15 cellular contexts compared by ENCODE assay signal in the genomic region with DNA sequence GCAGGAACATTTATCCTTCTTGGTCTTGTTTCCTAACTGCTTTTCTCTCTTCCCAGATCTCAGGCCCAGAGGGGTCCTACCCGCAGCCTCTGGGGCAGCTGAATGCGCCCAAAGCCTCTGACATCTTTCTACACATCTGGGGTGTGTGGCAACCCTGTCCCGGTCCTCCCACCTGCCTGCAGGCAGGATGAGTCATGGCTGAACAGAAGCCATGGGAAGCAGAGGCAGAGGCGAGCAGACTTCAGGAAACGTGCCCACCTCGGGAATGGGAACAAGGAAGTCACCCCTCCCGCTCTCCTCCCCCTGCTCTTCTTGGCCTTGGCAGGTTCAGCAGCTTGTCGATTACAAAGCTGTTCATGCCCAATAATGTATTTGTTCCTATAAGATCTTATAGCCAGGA. TPM values are rescaled to one million over a fixed set of nuclear protein-coding genes. Genes with fewer than 3 reads are reported as not detected.
DNase-seq lines count a peak whose midpoint lies in the region; ATAC-seq, FAIRE-seq and TF ChIP-seq lines count a peak whose summit lies in the region.
"Had no signal": no experiment of that assay in that cellular context is flagged by ENCODE, and none has a peak within 500 bp of the region (broad histone marks: within the 10 kb centered on the region; RNA-seq: fewer than 3 reads in every experiment).

No MANE protein-coding gene starts in this region.

- H3K27me3 ChIP-seq in mesenchymal stem cell (ENCODE audit: control insufficient read depth in 1 of 2, insufficient read depth in 1 of 2, low read length in 2 of 2) (peaks cover 5 to 15% of the 10 kb centered on the region in 2 experiments), brain microvascular endothelial cell (replicated peaks) (no peaks in the 10 kb centered on the region)

- no peak overlapping the region for H3K4me2 ChIP-seq in mesenchymal stem cell (ENCODE audit: low read length, poor library complexity, severe bottlenecking)
- H3K4me2 ChIP-seq: KMS-11 had no signal

- ATAC-seq in HG03097 (IDR thresholded peaks at IDR 0.05; ENCODE audit: low FRiP score, unreplicated experiment): no peak
- ATAC-seq: activated CD4-positive, alpha-beta T cell treated with anti-CD3 and anti-CD28 coated beads for 36 hours had no signal

- H4K91ac ChIP-seq in mesenchymal stem cell (ENCODE audit: low read length): no peak overlapping the region

- POLR2A ChIA-PET in MCF 10A (lab: Yijun Ruan, JAX): interaction anchor here (0.6 to 1.2 kb wide), 2 partner anchors 9 to 37 kb away, joined by 4 read pairs; no protein-coding TSS in a partner anchor

- no peak overlapping the region for H3K4me3 Mint-ChIP-seq in MCF 10A (ENCODE audit: unreplicated experiment)
- no peak overlapping the region for H3K4me3 Mint-ChIP-seq in activated T-helper 2 cell treated with anti-CD3 and anti-CD28 coated beads, Interferon-gamma antibody, Interleukin-2, Interleukin-4, amounts not matched to agents 10 μg/mL and 5 μg/mL and 100 μg/mL, durations not matched to agents 14 hours and 24 hours and 36 hours (ENCODE audit: low read depth)
- H3K4me3 Mint-ChIP-seq: activated CD4-positive, alpha-beta T cell treated with anti-CD3 and anti-CD28 coated beads for 36 hours; CD8-positive, alpha-beta memory T cell had no signal

- no peaks in the 10 kb centered on the region for H3K79me1 ChIP-seq in mesenchymal stem cell (replicated peaks; ENCODE audit: low read length, poor library complexity, severe bottlenecking)

- no peaks in the 10 kb centered on the region for H3K9me3 ChIP-seq in mesenchymal stem cell (ENCODE audit: control insufficient read depth, low read length)

- no peak overlapping the region for H2BK5ac ChIP-seq in mesenchymal stem cell (ENCODE audit: low read depth, low read length, poor library complexity, severe bottlenecking)

- H3K4me3 ChIP-seq in mesenchymal stem cell (ENCODE audit: insufficient read depth in 1 of 2, low read depth in 1 of 2, low read length in 2 of 2): no peak overlapping the region
- H3K4me3 ChIP-seq in brain microvascular endothelial cell (ENCODE audit: low read depth, low read length): no peak overlapping the region

- H2BK12ac ChIP-seq in mesenchymal stem cell (ENCODE audit: low read length in 2 of 2): no peak overlapping the region

- no peaks in the 10 kb centered on the region for H3K27me3 Mint-ChIP-seq in MCF 10A (ENCODE audit: insufficient read depth, unreplicated experiment)
- peaks cover 9% of the 10 kb centered on the region for H3K27me3 Mint-ChIP-seq in activated T-helper 2 cell treated with anti-CD3 and anti-CD28 coated beads, Interferon-gamma antibody, Interleukin-2, Interleukin-4, amounts not matched to agents 10 μg/mL and 5 μg/mL and 100 μg/mL, durations not matched to agents 14 hours and 24 hours and 36 hours (ENCODE audit: low read depth)

- H4K8ac ChIP-seq in mesenchymal stem cell (ENCODE audit: low read length): no peak overlapping the region

- no peak overlapping the region for H3K4ac ChIP-seq in mesenchymal stem cell (ENCODE audit: low read depth in 1 of 2, low read length in 2 of 2)

- peaks cover 4% of the 10 kb centered on the region for H3K4me1 ChIP-seq in mesenchymal stem cell (ENCODE audit: control insufficient read depth, insufficient read depth, low read depth, low read length)

- no peak for FAIRE-seq in HTR-8/SVneo (lab: Jason Lieb, UNC)

- peaks cover 15% of the 10 kb centered on the region for H3K4me1 Mint-ChIP-seq in MCF 10A (ENCODE audit: insufficient read depth, unreplicated experiment)
- H3K4me1 Mint-ChIP-seq in activated T-helper 2 cell treated with anti-CD3 and anti-CD28 coated beads, Interferon-gamma antibody, Interleukin-2, Interleukin-4, amounts not matched to agents 10 μg/mL and 5 μg/mL and 100 μg/mL, durations not matched to agents 14 hours and 24 hours and 36 hours (ENCODE audit: low read depth): no peaks in the 10 kb centered on the region
- H3K4me1 Mint-ChIP-seq: activated CD4-positive, alpha-beta T cell treated with anti-CD3 and anti-CD28 coated beads for 36 hours; CD8-positive, alpha-beta memory T cell had no signal

- WGBS in mesenchymal stem cell: 42% methylated on average over 7 of the region's 8 CpGs

- CTCF ChIA-PET in MCF 10A (lab: Yijun Ruan, JAX): interaction anchor here (0.6 to 1.7 kb wide), 11 partner anchors 9 to 968 kb away, joined by 3 to 7 read pairs (median 3); no protein-coding TSS in a partner anchor

- H3K18ac ChIP-seq in mesenchymal stem cell (ENCODE audit: low read depth in 1 of 2, low read length in 2 of 2): no peak overlapping the region

- H3K36me3 ChIP-seq in mesenchymal stem cell (ENCODE audit: control insufficient read depth in 1 of 2, insufficient read depth in 2 of 2, low read depth in 1 of 2, low read length in 2 of 2) (no peaks in the 10 kb centered on the region), brain microvascular endothelial cell (replicated peaks) (no peaks in the 10 kb centered on the region)

- no peak overlapping the region for H2AK5ac ChIP-seq in mesenchymal stem cell (ENCODE audit: low read length, severe bottlenecking)

- peaks cover 9% of the 10 kb centered on the region for H3K9me3 Mint-ChIP-seq in MCF 10A (ENCODE audit: unreplicated experiment)
- H3K9me3 Mint-ChIP-seq in activated T-helper 2 cell treated with anti-CD3 and anti-CD28 coated beads, Interferon-gamma antibody, Interleukin-2, Interleukin-4, amounts not matched to agents 10 μg/mL and 5 μg/mL and 100 μg/mL, durations not matched to agents 14 hours and 24 hours and 36 hours: no peaks in the 10 kb centered on the region

- no peak overlapping the region for H3K23ac ChIP-seq in mesenchymal stem cell (ENCODE audit: low read length in 2 of 2)

- in situ Hi-C loops in brain microvascular endothelial cell (cut with HindIII; ENCODE audit: low pct_ligation_motif_present, low sequenced_read_pairs): no loop called here

- DNase-seq in DMS53 (lab: John Stamatoyannopoulos, UW) (peak; percentile 70), HTR-8/SVneo (ENCODE audit: insufficient read length, low spot score) (peak; percentile 44), MCF 10A (ENCODE audit: unreplicated experiment) (peak; percentile 95), mesenchymal stem cell (peak; percentile 72), brain microvascular endothelial cell (no peak), Kasumi-1 (lab: John Stamatoyannopoulos, UW) (no peak)
- DNase-seq in activated T-helper 2 cell treated with anti-CD3 and anti-CD28 coated beads, Interferon-gamma antibody, Interleukin-2, Interleukin-4, amounts not matched to agents 10 μg/mL and 5 μg/mL and 100 μg/mL, durations not matched to agents 14 hours and 24 hours and 36 hours (ENCODE audit: low spot score): no peak
- DNase-seq: activated CD4-positive, alpha-beta T cell treated with anti-CD3 and anti-CD28 coated beads for 36 hours; CD8-positive, alpha-beta memory T cell; H7; left cardiac atrium; NCI-H446 treated with DMSO at 0.1 percent for 48 hours had no signal

- TF ChIP-seq CTCF in MCF 10A (IDR thresholded peaks at IDR 0.05; ENCODE audit: unreplicated experiment): no peak
- no peak for TF ChIP-seq CTCF in brain microvascular endothelial cell (IDR thresholded peaks at IDR 0.05; ENCODE audit: low read depth, low read length, missing control alignments)

- H2BK15ac ChIP-seq in mesenchymal stem cell (ENCODE audit: low read depth, poor library complexity, severe bottlenecking): no peak overlapping the region

- H3K14ac ChIP-seq in mesenchymal stem cell (ENCODE audit: low read length in 2 of 2): no peak overlapping the region

- no peak overlapping the region for H3K27ac Mint-ChIP-seq in MCF 10A (ENCODE audit: low read depth, unreplicated experiment)
- H3K27ac Mint-ChIP-seq in activated T-helper 2 cell treated with anti-CD3 and anti-CD28 coated beads, Interferon-gamma antibody, Interleukin-2, Interleukin-4, amounts not matched to agents 10 μg/mL and 5 μg/mL and 100 μg/mL, durations not matched to agents 14 hours and 24 hours and 36 hours: no peak overlapping the region
- H3K27ac Mint-ChIP-seq: activated CD4-positive, alpha-beta T cell treated with anti-CD3 and anti-CD28 coated beads for 36 hours; CD8-positive, alpha-beta memory T cell had no signal

- no peak overlapping the region for H3K9ac ChIP-seq in mesenchymal stem cell (ENCODE audit: low read length)
- H3K9ac ChIP-seq: KMS-11 had no signal

- no TSS peak for BruUV-seq in MCF 10A (replicated peaks; lab: Mats Ljungman, UMichigan)

- H3K27ac ChIP-seq in mesenchymal stem cell (ENCODE audit: low read length, poor library complexity, severe bottlenecking) (no peak overlapping the region), brain microvascular endothelial cell (no peak overlapping the region)
- H3K27ac ChIP-seq: KMS-11 had no signal

- no peak overlapping the region for H2BK120ac ChIP-seq in mesenchymal stem cell (ENCODE audit: low read depth, low read length)

- H2AFZ ChIP-seq in mesenchymal stem cell (ENCODE audit: low read depth, low read length): no peak overlapping the region

- H3K36me3 Mint-ChIP-seq in MCF 10A (ENCODE audit: insufficient read depth, unreplicated experiment): no peaks in the 10 kb centered on the region
- no peaks in the 10 kb centered on the region for H3K36me3 Mint-ChIP-seq in activated T-helper 2 cell treated with anti-CD3 and anti-CD28 coated beads, Interferon-gamma antibody, Interleukin-2, Interleukin-4, amounts not matched to agents 10 μg/mL and 5 μg/mL and 100 μg/mL, durations not matched to agents 14 hours and 24 hours and 36 hours (ENCODE audit: low read depth)
- H3K36me3 Mint-ChIP-seq: CD8-positive, alpha-beta memory T cell had no signal

- intact Hi-C loops in MCF 10A (cut with micrococcal nuclease): loop anchor here (2.0 to 5.0 kb wide), 2 partner anchors 68 to 221 kb away; no protein-coding TSS in a partner anchor
- intact Hi-C loops in activated T-helper 2 cell treated with anti-CD3 and anti-CD28 coated beads, Interferon-gamma antibody, Interleukin-2, Interleukin-4, amounts not matched to agents 10 μg/mL and 5 μg/mL and 100 μg/mL, durations not matched to agents 14 hours and 24 hours and 36 hours (cut with micrococcal nuclease): no loop called here

RNA-seq across cellular contexts. Expression of gene KCNF1, which starts 10.6 kb away (rescaled TPM):
- not detected in 2 replicates for total RNA-seq in MCF 10A (2022)
- 1.2 TPM for polyA plus RNA-seq in mesenchymal stem cell (2013, experiment 1 of 2)
- polyA plus RNA-seq in mesenchymal stem cell (2013, experiment 2 of 2): 1.3 TPM
- not detected in 2 replicates for total RNA-seq in activated T-helper 2 cell treated with anti-CD3 and anti-CD28 coated beads, Interferon-gamma antibody, Interleukin-2, Interleukin-4, amounts not matched to agents 10 μg/mL and 5 μg/mL and 100 μg/mL, durations not matched to agents 14 hours and 24 hours and 36 hours
- total RNA-seq: activated CD4-positive, alpha-beta T cell treated with anti-CD3 and anti-CD28 coated beads for 36 hours; CD8-positive, alpha-beta memory T cell; osteocyte had no signal
- polyA plus RNA-seq: CD8-positive, alpha-beta memory T cell had no signal

Comparison
In these comparisons a context has a peak if more than half of its experiments do, and no peak if none do; other contexts are left out.
1. DNase-seq: peak in DMS53 (single experiment), HTR-8/SVneo (single experiment), MCF 10A (single experiment) and mesenchymal stem cell (single experiment); none in activated T-helper 2 cell treated with anti-CD3 and anti-CD28 coated beads, Interferon-gamma antibody, Interleukin-2, Interleukin-4, amounts not matched to agents 10 μg/mL and 5 μg/mL and 100 μg/mL, durations not matched to agents 14 hours and 24 hours and 36 hours (single experiment), brain microvascular endothelial cell (single experiment) and Kasumi-1 (0 of 2).